Comparison of ENCODE assay signal across 8 cellular contexts in genomic region chr10:95655571-95656290, GRCh38.
DNase-seq lines count a peak whose midpoint lies in the region; ATAC-seq and TF ChIP-seq lines count a peak whose summit lies in the region.

No MANE protein-coding gene starts in this region.

- in situ Hi-C loops in HAP-1 (cut with MboI; ENCODE audit: low sequenced_read_pairs), result no loop called here
- in situ Hi-C loops in astrocyte of the cerebellum (cut with HindIII; ENCODE audit: low sequenced_read_pairs), result no loop called here

- no peak for TF ChIP-seq CTCF in astrocyte of the cerebellum (IDR thresholded peaks at IDR 0.05; ENCODE audit: low read depth, low read length, missing control alignments)

- H3K36me3 ChIP-seq in HAP-1 (replicated peaks), result peaks cover 34% of the 10 kb centered on the region

- 0 out of 2 replicates have a peak, but pooled peaks cover 3% of the 10 kb centered on the region for H3K4me1 ChIP-seq in HAP-1

- DNase-seq in NCI-H2227 (lab: John Stamatoyannopoulos, UW; ENCODE audit: unreplicated experiment) (peak; percentile 14), NCI-H2227 treated with DMSO at 0.1 percent for 48 hours (lab: John Stamatoyannopoulos, UW) (no peak), HAP-1 (ENCODE audit: low spot score in 2 of 2) (peak in 1 of 2 experiments; percentile 23), NCI-H82 (lab: John Stamatoyannopoulos, UW) (peak; percentile 45), astrocyte of the cerebellum (ENCODE audit: low read depth) (no peak), islet precursor cell (peak; percentile 55)
- DNase-seq in stimulated activated CD4-positive, alpha-beta T cell treated with anti-CD3 and anti-CD28 coated beads, Interleukin-1b, Interleukin-23, amount 100 ng/mL, for 48 hours, result peak; percentile 10

- peaks cover 2% of the 10 kb centered on the region; the same call in 1 of the 2 replicates for H3K9me3 ChIP-seq in HAP-1

- H3K4me3 ChIP-seq in HAP-1 (peak overlapping the region; percentile 74), astrocyte of the cerebellum (ENCODE audit: low read depth, low read length) (peak overlapping the region; percentile 79)

- no peaks in the 10 kb centered on the region for H3K27me3 ChIP-seq in HAP-1 (ENCODE audit: low read depth)

- no peak for ATAC-seq in HG03439 (IDR thresholded peaks at IDR 0.05; ENCODE audit: unreplicated experiment)

Comparison
In these comparisons a context has a peak if more than half of its experiments do, and no peak if none do; other contexts are left out.
1. DNase-seq: peak in NCI-H2227 (single experiment), NCI-H82 (single experiment), islet precursor cell (single experiment) and stimulated activated CD4-positive, alpha-beta T cell treated with anti-CD3 and anti-CD28 coated beads, Interleukin-1b, Interleukin-23, amount 100 ng/mL, for 48 hours (single experiment); none in NCI-H2227 treated with DMSO at 0.1 percent for 48 hours (single experiment) and astrocyte of the cerebellum (single experiment).